ENCODE assay signal across 1 cellular context in genomic region chr6:25671652-25672051, GRCh38.
TF ChIP-seq lines count a peak whose summit lies in the region.

No MANE protein-coding gene starts in this region.

TF ChIP-seq in H1, 55 proteins besides CTCF, POLR2A, EP300 and RAD21 (continued from another document):
- no peak for TF ChIP-seq CTBP2 (IDR thresholded peaks at IDR 0.05; ENCODE audit: borderline replicate concordance, insufficient read depth, insufficient read length, low read length)
- TF ChIP-seq KDM4A (IDR thresholded peaks at IDR 0.05; ENCODE audit: low read depth, low read length, severe bottlenecking): no peak
TF ChIP-seq in H1: peak in this region for 0.
